In the genomic region with DNA sequence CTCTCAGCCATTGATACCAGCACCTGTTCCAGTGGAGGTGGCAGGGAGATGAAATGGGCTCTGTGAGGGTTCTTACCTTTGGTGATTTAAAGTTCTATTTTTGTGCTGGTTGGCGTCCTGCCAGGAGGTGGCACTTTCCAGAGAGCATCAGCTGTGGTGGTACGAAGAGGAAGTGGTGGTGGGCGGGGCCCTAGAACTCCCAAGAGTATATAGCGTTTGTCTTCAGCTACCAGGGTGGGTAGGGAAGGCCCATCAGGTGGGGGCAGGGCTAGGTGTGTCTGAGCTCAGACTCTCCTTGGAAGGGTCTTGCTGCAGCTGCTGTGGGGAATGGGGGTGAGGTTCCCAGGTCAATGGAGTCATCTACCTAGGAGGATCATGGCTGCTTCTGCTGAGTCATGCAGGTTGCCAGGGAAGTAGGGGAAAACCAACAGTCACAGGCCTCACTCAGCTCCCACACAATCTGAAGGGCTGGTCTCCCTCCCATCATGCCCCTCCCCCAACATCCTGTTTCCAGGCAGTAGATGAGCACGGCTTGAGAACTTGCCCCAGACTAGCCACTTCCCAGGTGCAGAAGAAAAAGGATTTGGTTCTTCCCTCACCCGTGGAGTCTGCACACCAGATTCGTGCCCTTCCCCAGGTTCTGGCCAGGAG, we compare ENCODE assay signal across 10 cellular contexts. TPM values are rescaled to one million over a fixed set of nuclear protein-coding genes. Genes with fewer than 3 reads are reported as not detected.
DNase-seq lines count a peak whose midpoint lies in the region; ATAC-seq and TF ChIP-seq lines count a peak whose summit lies in the region.
"Had no signal": no experiment of that assay in that cellular context is flagged by ENCODE, and none has a peak within 500 bp of the region (broad histone marks: within the 10 kb centered on the region; RNA-seq: fewer than 3 reads in every experiment).

No MANE protein-coding gene starts in this region.

- no peaks in the 10 kb centered on the region for H3K9me3 ChIP-seq in lower lobe of right lung
- H3K9me3 ChIP-seq: adrenal gland, pancreas had no signal

- H3K27ac ChIP-seq in lower lobe of right lung = no peak overlapping the region
- H3K27ac ChIP-seq: adrenal gland, pancreas had no signal

- H3K36me3 ChIP-seq in lower lobe of right lung = no peaks in the 10 kb centered on the region
- H3K36me3 ChIP-seq: adrenal gland, pancreas had no signal

- ATAC-seq in HG03378 (IDR thresholded peaks at IDR 0.05; ENCODE audit: unreplicated experiment) (peak; percentile 59), lower lobe of right lung (no peak)
- ATAC-seq: pancreas had no signal

- TF ChIP-seq CTCF in lower lobe of right lung (IDR thresholded peaks at IDR 0.05) = no peak

- H3K27me3 ChIP-seq in lower lobe of right lung (ENCODE audit: low read depth) = no peaks in the 10 kb centered on the region
- H3K27me3 ChIP-seq: adrenal gland, pancreas had no signal

- no peaks in the 10 kb centered on the region for H3K4me1 ChIP-seq in lower lobe of right lung
- H3K4me1 ChIP-seq: pancreas had no signal

- intact Hi-C loops in lower lobe of right lung (cut with DNase I) = no loop called here

- peak; percentile 71 for DNase-seq in DMS53 (lab: John Stamatoyannopoulos, UW)
- DNase-seq in activated CD4-positive, alpha-beta T cell treated with anti-CD3 and anti-CD28 coated beads, Interleukin-2, amount 50 U/mL, for 48 hours = peak; percentile 32 to 49
- DNase-seq in lower lobe of right lung = peak; percentile 75
- no peak for DNase-seq in NCI-H1436 treated with DMSO at 0.1 percent for 48 hours (lab: John Stamatoyannopoulos, UW)
- no peak for DNase-seq in NCI-H345 (lab: John Stamatoyannopoulos, UW)
- no peak for DNase-seq in SKM-1 treated with dmso at 0.1 percent for 144 hours (lab: John Stamatoyannopoulos, UW; ENCODE audit: unreplicated experiment)
- DNase-seq in NCI-H2029 treated with DMSO at 0.1 percent for 48 hours (lab: John Stamatoyannopoulos, UW) = no peak

- H3K4me3 ChIP-seq in lower lobe of right lung = no peak overlapping the region
- H3K4me3 ChIP-seq: adrenal gland, pancreas had no signal

RNA-seq across cellular contexts. Expression of a gene that starts 46.6 kb away (rescaled TPM):
- 13.4 TPM for total RNA-seq in lower lobe of right lung

Comparison
In these comparisons a context has a peak if more than half of its experiments do, and no peak if none do; other contexts are left out.
1. DNase-seq: peak in DMS53 (single experiment), activated CD4-positive, alpha-beta T cell treated with anti-CD3 and anti-CD28 coated beads, Interleukin-2, amount 50 U/mL, for 48 hours (2 of 2) and lower lobe of right lung (single experiment); none in NCI-H1436 treated with DMSO at 0.1 percent for 48 hours (single experiment), NCI-H345 (single experiment), SKM-1 treated with dmso at 0.1 percent for 144 hours (single experiment) and NCI-H2029 treated with DMSO at 0.1 percent for 48 hours (single experiment).